24 cellular contexts compared by ENCODE assay signal in the genomic region with DNA sequence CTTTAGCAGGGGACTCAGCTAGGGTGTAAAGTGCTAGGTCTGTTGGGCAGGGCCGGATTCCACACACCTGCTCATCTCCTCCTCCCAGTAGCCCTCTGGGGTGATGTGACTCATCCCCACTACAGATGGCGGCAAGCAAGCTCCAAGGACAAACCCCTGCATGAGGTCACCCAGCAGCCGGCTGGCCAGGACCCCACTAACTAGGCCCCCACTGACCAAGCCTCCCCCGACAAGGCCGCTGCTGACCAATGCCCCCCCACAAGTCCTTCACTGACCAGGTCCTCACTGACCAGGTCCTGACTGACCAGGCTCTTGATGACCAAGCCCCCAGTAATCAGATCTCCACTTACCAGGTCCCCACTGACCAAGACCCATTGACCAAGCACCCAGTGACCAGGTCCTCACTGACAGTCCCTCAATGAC. TPM values are rescaled to one million over a fixed set of nuclear protein-coding genes. Genes with fewer than 3 reads are reported as not detected.
DNase-seq lines count a peak whose midpoint lies in the region; ATAC-seq and TF ChIP-seq lines count a peak whose summit lies in the region.
"Had no signal": no experiment of that assay in that cellular context is flagged by ENCODE, and none has a peak within 500 bp of the region (broad histone marks: within the 10 kb centered on the region; RNA-seq: fewer than 3 reads in every experiment).

No MANE protein-coding gene starts in this region.

- peaks cover 19% of the 10 kb centered on the region for H3K27me3 ChIP-seq in left ventricle myocardium inferior (ENCODE audit: low read depth)
- no peaks in the 10 kb centered on the region for H3K27me3 ChIP-seq in heart right ventricle
- no peaks in the 10 kb centered on the region for H3K27me3 ChIP-seq in left lung
- H3K27me3 ChIP-seq in mesendoderm (ENCODE audit: insufficient read depth, low read length, poor library complexity): no peaks in the 10 kb centered on the region
- H3K27me3 ChIP-seq: heart left ventricle, SJSA1, tibial nerve had no signal

- no peak overlapping the region for H3K23ac ChIP-seq in mesendoderm (ENCODE audit: low read length)

- no peaks in the 10 kb centered on the region for H3K9me3 Mint-ChIP-seq in type B pancreatic cell
- H3K9me3 Mint-ChIP-seq: CD4-positive, alpha-beta T cell; effector memory CD8-positive, alpha-beta T cell; neural crest cell; stimulated activated naive B cell treated with anti-CD40 and anti-IgM and Interleukin-4, amounts not matched to agents 10 μg/mL and 1 μg/mL and 100 μg/mL, for 72 hours had no signal

- H3K27me3 Mint-ChIP-seq in type B pancreatic cell: peaks cover 12% of the 10 kb centered on the region
- H3K27me3 Mint-ChIP-seq: CD4-positive, alpha-beta T cell had no signal

- TF ChIP-seq CTCF in left ventricle myocardium inferior (IDR thresholded peaks at IDR 0.05; ENCODE audit: borderline replicate concordance) (no peak), heart right ventricle (IDR thresholded peaks at IDR 0.05) (no peak), left lung (IDR thresholded peaks at IDR 0.05) (no peak), type B pancreatic cell (conservative IDR thresholded peaks at IDR 0.05) (no peak)

- no peak overlapping the region for H3K18ac ChIP-seq in mesendoderm (ENCODE audit: low read length)

- no peaks in the 10 kb centered on the region for H3K4me1 Mint-ChIP-seq in type B pancreatic cell (ENCODE audit: unreplicated experiment)
- H3K4me1 Mint-ChIP-seq: neural crest cell had no signal

- H2AK5ac ChIP-seq in mesendoderm (ENCODE audit: low read length): no peak overlapping the region

- no peaks in the 10 kb centered on the region for H3K36me3 Mint-ChIP-seq in type B pancreatic cell

- no peak overlapping the region for H3K56ac ChIP-seq in mesendoderm (ENCODE audit: low read length)

- no peak overlapping the region for H3K4ac ChIP-seq in mesendoderm (ENCODE audit: low read depth, low read length)

- H2BK120ac ChIP-seq in mesendoderm (ENCODE audit: low read depth, low read length): no peak overlapping the region

- H3K4me1 ChIP-seq in left ventricle myocardium inferior (no peaks in the 10 kb centered on the region), heart right ventricle (no peaks in the 10 kb centered on the region), left lung (no peaks in the 10 kb centered on the region), mesendoderm (ENCODE audit: control insufficient read depth, low read depth, low read length) (peaks cover 11% of the 10 kb centered on the region)
- H3K4me1 ChIP-seq: HAP-1, heart left ventricle, SJSA1, tibial nerve had no signal

- H3K4me2 ChIP-seq in mesendoderm (ENCODE audit: low read length): no peak overlapping the region

- DNase-seq in left ventricle myocardium inferior (peak; percentile 5), heart right ventricle (no peak), RPMI7951 (ENCODE audit: low read depth) (peak; percentile 23), left lung (peak; percentile 29 to 68), type B pancreatic cell (ENCODE audit: extremely low spot score, unreplicated experiment) (peak; percentile 43), mesendoderm (no peak), midbrain (lab: John Stamatoyannopoulos, UW) (no peak)
- DNase-seq: amygdala; central memory CD4-positive, alpha-beta T cell; DMS79; effector memory CD8-positive, alpha-beta T cell; mesenchymal stem cell; NCI-H524 treated with DMSO at 0.1 percent for 48 hours; stimulated activated naive B cell treated with anti-CD40 and anti-IgM and Interleukin-4, amounts not matched to agents 10 μg/mL and 1 μg/mL and 100 μg/mL, for 72 hours had no signal

- no peaks in the 10 kb centered on the region for H3K36me3 ChIP-seq in left ventricle myocardium inferior
- no peaks in the 10 kb centered on the region for H3K36me3 ChIP-seq in heart right ventricle
- H3K36me3 ChIP-seq in left lung: no peaks in the 10 kb centered on the region
- H3K36me3 ChIP-seq in mesendoderm (ENCODE audit: control insufficient read depth, insufficient read depth, low read length): no peaks in the 10 kb centered on the region
- H3K36me3 ChIP-seq: HAP-1, heart left ventricle, SJSA1, tibial nerve had no signal

- peaks cover 3% of the 10 kb centered on the region for H3K79me1 ChIP-seq in mesendoderm (ENCODE audit: low read length)

- H3K27ac Mint-ChIP-seq in type B pancreatic cell: no peak overlapping the region
- H3K27ac Mint-ChIP-seq: CD4-positive, alpha-beta T cell; effector memory CD8-positive, alpha-beta T cell had no signal

- H3K9me3 ChIP-seq in left ventricle myocardium inferior (replicated peaks) (no peaks in the 10 kb centered on the region), heart right ventricle (no peaks in the 10 kb centered on the region), left lung (no peaks in the 10 kb centered on the region)
- H3K9me3 ChIP-seq: HAP-1, heart left ventricle, SJSA1, tibial nerve had no signal

- H2BK15ac ChIP-seq in mesendoderm (replicated peaks; ENCODE audit: low read depth): no peak overlapping the region

- H3K9ac ChIP-seq in mesendoderm (ENCODE audit: low read length): no peak overlapping the region

- no peak for ATAC-seq in heart right ventricle
- no peak for ATAC-seq in left lung
- no peak for ATAC-seq in HG02623 (IDR thresholded peaks at IDR 0.05; ENCODE audit: unreplicated experiment)
- ATAC-seq: effector memory CD8-positive, alpha-beta T cell; heart left ventricle had no signal

- H4K5ac ChIP-seq in mesendoderm (ENCODE audit: low read length): no peak overlapping the region

- intact Hi-C loops in left ventricle myocardium inferior (cut with micrococcal nuclease): no loop called here
- intact Hi-C loops in heart right ventricle (cut with DNase I): no loop called here
- intact Hi-C loops in left lung (cut with DNase I): no loop called here

- H2BK5ac ChIP-seq in mesendoderm (ENCODE audit: low read length): no peak overlapping the region

- WGBS in heart right ventricle, 2 donors: 90 to 92% methylated on average over 5 of the region's 5 CpGs
- WGBS in mesendoderm (ENCODE audit: extremely low coverage, insufficient coverage, low lambda C conversion rate): no CpG with 5 or more reads among the region's 5 CpGs

- no peak overlapping the region for H3K4me3 Mint-ChIP-seq in type B pancreatic cell
- H3K4me3 Mint-ChIP-seq: CD4-positive, alpha-beta T cell; effector memory CD8-positive, alpha-beta T cell; neural crest cell; stimulated activated naive B cell treated with anti-CD40 and anti-IgM and Interleukin-4, amounts not matched to agents 10 μg/mL and 1 μg/mL and 100 μg/mL, for 72 hours had no signal

- peaks cover 2% of the 10 kb centered on the region for H3K79me2 ChIP-seq in mesendoderm (ENCODE audit: control insufficient read depth, insufficient read depth, low read length)

- H3K4me3 ChIP-seq in left ventricle myocardium inferior (no peak overlapping the region), heart right ventricle (no peak overlapping the region), left lung (no peak overlapping the region), mesendoderm (ENCODE audit: low read length) (no peak overlapping the region)
- H3K4me3 ChIP-seq: HAP-1, heart left ventricle, SJSA1, tibial nerve had no signal

- no peak overlapping the region for H4K8ac ChIP-seq in mesendoderm (ENCODE audit: low read depth, low read length)

- H3K27ac ChIP-seq in left ventricle myocardium inferior (replicated peaks) (no peak overlapping the region), heart right ventricle (no peak overlapping the region), left lung (no peak overlapping the region), mesendoderm (ENCODE audit: low read depth, low read length) (no peak overlapping the region)
- H3K27ac ChIP-seq: heart left ventricle, SJSA1, tibial nerve had no signal

RNA-seq across cellular contexts. Expression of gene TNFRSF13B, which starts 36.7 kb away (rescaled TPM):
- total RNA-seq in left ventricle myocardium inferior (not detected), heart right ventricle (not detected), left lung (under 1 TPM; 0.61 to 0.79 TPM), type B pancreatic cell (ENCODE audit: low replicate concordance) (not detected in 2 replicates)
- polyA plus RNA-seq in heart right ventricle: not detected
- not detected in 2 replicates for total RNA-seq in RPMI7951 (2014; rRNA removed; shearing (Covaris generic))
- polyA plus RNA-seq in mesendoderm (2013, experiment 1 of 2): 0.95 TPM
- polyA plus RNA-seq in mesendoderm (2013, experiment 2 of 2): 0.81 TPM
- total RNA-seq: CD4-positive, alpha-beta T cell; fibroblast of lung; heart left ventricle; neural crest cell; renal cortical epithelial cell; SJSA1; T-helper 2 cell treated with Interferon-gamma antibody and Interleukin-4, amounts not matched to agents 100 ng/mL and 5 ng/mL, for 36 hours; tibial nerve had no signal
- polyA plus RNA-seq: fibroblast of lung, heart left ventricle had no signal

Comparison
In these comparisons a context has a peak if more than half of its experiments do, and no peak if none do; other contexts are left out.
1. DNase-seq: peak in left ventricle myocardium inferior (single experiment), RPMI7951 (single experiment), left lung (2 of 2) and type B pancreatic cell (single experiment); none in heart right ventricle (0 of 2), mesendoderm (single experiment) and midbrain (single experiment).